In genomic region chr1:91817506-91817905, GRCh38 we compare ENCODE assay signal across 20 cellular contexts.
DNase-seq lines count a peak whose midpoint lies in the region; ATAC-seq, FAIRE-seq and TF ChIP-seq lines count a peak whose summit lies in the region.
"Had no signal": no experiment of that assay in that cellular context is flagged by ENCODE, and none has a peak within 500 bp of the region (broad histone marks: within the 10 kb centered on the region; RNA-seq: fewer than 3 reads in every experiment).

No MANE protein-coding gene starts in this region.

- TF ChIP-seq POLR2A in breast epithelium (IDR thresholded peaks at IDR 0.05) (no peak), ovary (IDR thresholded peaks at IDR 0.05) (no peak), transverse colon (IDR thresholded peaks at IDR 0.05) (no peak)

- FAIRE-seq in kidney (lab: Jason Lieb, UNC): no peak

- H3K9me3 ChIP-seq in breast epithelium: no peaks in the 10 kb centered on the region
- H3K9me3 ChIP-seq in kidney (ENCODE audit: control insufficient read depth in 1 of 2, low read length in 2 of 2): no peaks in the 10 kb centered on the region
- no peaks in the 10 kb centered on the region for H3K9me3 ChIP-seq in ovary
- no peaks in the 10 kb centered on the region for H3K9me3 ChIP-seq in transverse colon
- H3K9me3 ChIP-seq: tibial artery had no signal

- H3K36me3 ChIP-seq in breast epithelium (no peaks in the 10 kb centered on the region), kidney (ENCODE audit: control insufficient read depth in 1 of 2, insufficient read depth in 2 of 2, low read length in 2 of 2) (no peaks in the 10 kb centered on the region), ovary (no peaks in the 10 kb centered on the region), transverse colon (no peaks in the 10 kb centered on the region)
- H3K36me3 ChIP-seq: tibial artery had no signal

- no peak for DNase-seq in breast epithelium (ENCODE audit: low spot score in 2 of 2)
- DNase-seq in kidney: no peak
- DNase-seq in ovary: peak in 1 of 5 donors; percentile 52
- DNase-seq in transverse colon: no peak
- no peak for DNase-seq in NOMO-1 treated with dmso at 0.1 percent for 144 hours (lab: John Stamatoyannopoulos, UW; ENCODE audit: unreplicated experiment)
- no peak for DNase-seq in NCI-H2081 (lab: John Stamatoyannopoulos, UW)
- no peak for DNase-seq in NCI-H510A (lab: John Stamatoyannopoulos, UW)
- DNase-seq: activated CD4-positive, alpha-beta memory T cell treated with anti-CD3 and anti-CD28 coated beads for 36 hours; activated naive CD4-positive, alpha-beta T cell treated with Interleukin-2 at 50 U/mL for 16 hours; anterior cingulate cortex; cerebellar nuclear complex; COR-L47; effector CD4-positive, alpha-beta T cell; Kasumi-1; NCI-H1105 treated with DMSO at 0.1 percent for 48 hours; NCI-H69; tibial artery had no signal

- 5 to 15% (median 7%) methylated on average over 2 of the region's 2 CpGs for WGBS in ovary, 3 donors
- WGBS in transverse colon (ENCODE audit: low coverage in 1 of 2), 2 donors: 53 to 65% methylated on average over 2 of the region's 2 CpGs

- H3K4me1 ChIP-seq in breast epithelium: peaks cover 3 to 6% of the 10 kb centered on the region in 2 donors
- peaks cover 12 to 44% of the 10 kb centered on the region in 2 donors for H3K4me1 ChIP-seq in kidney (ENCODE audit: control insufficient read depth in 1 of 2, insufficient read depth in 1 of 2, low read depth in 1 of 2, low read length in 2 of 2)
- peaks cover 25% of the 10 kb centered on the region for H3K4me1 ChIP-seq in ovary (ENCODE audit: insufficient read depth)
- H3K4me1 ChIP-seq in transverse colon: peaks cover 15 to 50% (median 30%) of the 10 kb centered on the region in 4 donors

- no peaks in the 10 kb centered on the region for H3K27me3 ChIP-seq in breast epithelium
- H3K27me3 ChIP-seq in ovary: no peaks in the 10 kb centered on the region
- no peaks in the 10 kb centered on the region for H3K27me3 ChIP-seq in transverse colon
- H3K27me3 ChIP-seq: tibial artery had no signal

- intact Hi-C loops in breast epithelium (cut with DNase I; ENCODE audit: low total_unique reads) (no loop called here), kidney (cut with DNase I) (no loop called here), ovary (cut with DNase I) (no loop called here), transverse colon (cut with DNase I; ENCODE audit: low total_unique reads) (no loop called here)

- TF ChIP-seq EP300 in ovary (IDR thresholded peaks at IDR 0.05): no peak
- no peak for TF ChIP-seq EP300 in transverse colon (IDR thresholded peaks at IDR 0.05; ENCODE audit: low read depth)

- no peak overlapping the region for H3K4me3 ChIP-seq in breast epithelium
- no peak overlapping the region for H3K4me3 ChIP-seq in kidney (ENCODE audit: low read length in 2 of 2)
- H3K4me3 ChIP-seq in ovary: no peak overlapping the region
- no peak overlapping the region for H3K4me3 ChIP-seq in transverse colon
- H3K4me3 ChIP-seq: lung, smooth muscle cell, tibial artery had no signal

- ATAC-seq in GM18861 (IDR thresholded peaks at IDR 0.05; ENCODE audit: unreplicated experiment): no peak

- in situ Hi-C loops in transverse colon (cut with MboI; ENCODE audit: low pct_ligation_motif_present in 1 of 4, low pct_unique_long_range_greater_than_20kb in 1 of 4, low sequenced_read_pairs in 3 of 4): no loop called here

- TF ChIP-seq CTCF in breast epithelium (IDR thresholded peaks at IDR 0.05) (no peak), kidney (IDR thresholded peaks at IDR 0.05; ENCODE audit: borderline replicate concordance, extremely low read depth, insufficient read depth) (no peak), ovary (IDR thresholded peaks at IDR 0.05) (no peak), transverse colon (IDR thresholded peaks at IDR 0.05) (no peak)

- H3K9ac ChIP-seq in kidney (ENCODE audit: low read length in 2 of 2): no peak overlapping the region

- H3K27ac ChIP-seq in breast epithelium (peak overlapping the region; percentile 41 to 64), kidney (ENCODE audit: low read depth in 2 of 2, low read length in 2 of 2) (peak overlapping the region; percentile 74 to 79), ovary (peak overlapping the region; percentile 59 to 83), transverse colon (peak overlapping the region in 3 of 4 donors; percentile 33 to 57 (median 41))
